15 cellular contexts compared by ENCODE assay signal in the genomic region with DNA sequence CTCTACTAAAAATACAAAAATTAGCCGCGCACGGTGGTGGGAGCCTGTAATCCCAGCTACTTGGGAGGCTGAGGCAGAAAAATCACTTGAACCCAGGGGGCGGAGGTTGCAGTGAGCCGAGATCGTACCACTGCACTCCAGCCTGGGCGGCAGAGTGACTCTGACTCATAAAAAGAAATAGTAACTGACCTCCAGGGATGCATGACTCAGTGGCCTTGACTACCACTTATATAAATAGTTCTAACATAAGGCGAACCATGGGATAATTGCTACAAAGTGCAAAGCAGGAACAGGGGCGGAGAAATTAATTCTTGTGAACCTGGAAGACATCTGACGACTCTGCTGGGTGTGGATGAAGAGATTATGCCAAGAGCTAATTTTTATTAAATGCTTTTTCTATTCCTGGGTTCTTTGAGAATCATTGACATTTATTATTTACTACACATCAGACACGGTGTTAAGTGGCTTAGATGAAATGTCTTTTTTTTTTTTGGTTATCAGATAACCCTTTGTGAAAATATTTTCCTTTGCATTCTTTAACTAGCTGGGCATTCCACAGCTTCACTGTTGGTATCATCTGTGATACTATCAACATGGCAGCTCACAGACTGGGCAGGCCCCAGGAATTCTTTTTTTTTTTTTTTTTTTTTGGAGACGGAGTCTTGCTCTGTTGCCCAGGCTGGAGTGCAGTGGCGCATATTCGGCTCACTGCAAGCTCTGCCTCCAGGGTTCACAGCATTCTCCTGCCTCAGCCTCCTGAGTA. TPM values are rescaled to one million over a fixed set of nuclear protein-coding genes. Genes with fewer than 3 reads are reported as not detected.
DNase-seq lines count a peak whose midpoint lies in the region; TF ChIP-seq lines count a peak whose summit lies in the region.
"Had no signal": no experiment of that assay in that cellular context is flagged by ENCODE, and none has a peak within 500 bp of the region (broad histone marks: within the 10 kb centered on the region; RNA-seq: fewer than 3 reads in every experiment).

No MANE protein-coding gene starts in this region.

- no peak overlapping the region for H2AFZ ChIP-seq in hepatocyte

- no peaks in the 10 kb centered on the region for H3K36me3 ChIP-seq in adipocyte (ENCODE audit: control insufficient read depth, insufficient read depth, low read length, severe bottlenecking)
- no peaks in the 10 kb centered on the region for H3K36me3 ChIP-seq in hepatocyte (replicated peaks; ENCODE audit: insufficient read depth, low read depth)

- H3K4me1 ChIP-seq in adipocyte (ENCODE audit: control insufficient read depth, insufficient read depth, low read length), result peaks cover 5% of the 10 kb centered on the region
- no peaks in the 10 kb centered on the region for H3K4me1 ChIP-seq in hepatocyte (ENCODE audit: insufficient read depth)

- TF ChIP-seq CTCF in AG04449 (IDR thresholded peaks at IDR 0.05; ENCODE audit: insufficient read depth, low read length, missing control alignments) (no peak), hepatocyte (IDR thresholded peaks at IDR 0.05; ENCODE audit: poor library complexity) (no peak)

- CTCF ChIA-PET in AG04449 (lab: Yijun Ruan, JAX), result interaction anchor here (2.6 kb wide), 1 partner anchor 11 kb away, joined by 16 read pairs; no protein-coding TSS in a partner anchor
- CTCF ChIA-PET in activated CD4-positive, alpha-beta T cell treated with anti-CD3 and anti-CD28 coated beads, Interleukin-2, amount 10 ng/mL, durations not matched to agents 7 days and 5 days (lab: Charles Lee), result interaction anchor here (0.6 to 1.5 kb wide), 4 partner anchors 8 to 415 kb away, joined by 3 read pairs; a partner anchor contains a TSS

- no peak overlapping the region for H3K27ac Mint-ChIP-seq in activated CD4-positive, alpha-beta T cell treated with anti-CD3 and anti-CD28 coated beads, Interleukin-2, amount 10 ng/mL, durations not matched to agents 7 days and 5 days
- H3K27ac Mint-ChIP-seq: activated T-cell treated with anti-CD3 and anti-CD28 coated beads, Interleukin-2, amount 50 U/mL, for 72 hours had no signal

- peak; percentile 57 for DNase-seq in AG04449 (ENCODE audit: low read depth, low spot score)
- DNase-seq in HT1080 (ENCODE audit: low read depth), result peak; percentile 90
- peak; percentile 68 for DNase-seq in adipocyte (ENCODE audit: low read depth)
- peak; percentile 48 for DNase-seq in hepatocyte (ENCODE audit: low spot score)
- DNase-seq in DMS79 treated with DMSO at 0.1 percent for 48 hours (lab: John Stamatoyannopoulos, UW), result no peak
- no peak for DNase-seq in activated CD4-positive, alpha-beta T cell treated with anti-CD3 and anti-CD28 coated beads, Interleukin-2, amount 10 ng/mL, durations not matched to agents 7 days and 5 days
- DNase-seq in erythroblast (lab: John Stamatoyannopoulos, UW), result no peak
- no peak for DNase-seq in NCI-H146 treated with DMSO at 0.1 percent for 48 hours (lab: John Stamatoyannopoulos, UW; ENCODE audit: unreplicated experiment)
- DNase-seq: H7, NCI-H2227 treated with DMSO at 0.1 percent for 48 hours, T-helper 9 cell had no signal

- H3K9me3 ChIP-seq in adipocyte (ENCODE audit: control insufficient read depth, low read length) (no peaks in the 10 kb centered on the region), hepatocyte (ENCODE audit: low read depth) (no peaks in the 10 kb centered on the region)

- no peaks in the 10 kb centered on the region for H4K20me1 ChIP-seq in hepatocyte (ENCODE audit: insufficient read depth, poor library complexity, severe bottlenecking)
- H4K20me1 ChIP-seq: BLaER1 treated with 17β-estradiol and CSF1 and Interleukin-3, amounts not matched to agents 10 nM and 100 nM had no signal

- H3K36me3 Mint-ChIP-seq in activated CD4-positive, alpha-beta T cell treated with anti-CD3 and anti-CD28 coated beads, Interleukin-2, amount 10 ng/mL, durations not matched to agents 7 days and 5 days (ENCODE audit: low read depth), result peaks cover 2% of the 10 kb centered on the region

- no peak overlapping the region for H3K4me2 ChIP-seq in hepatocyte

- no peak overlapping the region for H3K9ac ChIP-seq in adipocyte (ENCODE audit: low read length)
- H3K9ac ChIP-seq: BLaER1 treated with 17β-estradiol and CSF1 and Interleukin-3, amounts not matched to agents 10 nM and 100 nM had no signal

- H3K9me3 Mint-ChIP-seq in activated CD4-positive, alpha-beta T cell treated with anti-CD3 and anti-CD28 coated beads, Interleukin-2, amount 10 ng/mL, durations not matched to agents 7 days and 5 days, result no peaks in the 10 kb centered on the region
- H3K9me3 Mint-ChIP-seq: activated T-cell treated with anti-CD3 and anti-CD28 coated beads, Interleukin-2, amount 50 U/mL, for 72 hours had no signal

- H3K27me3 Mint-ChIP-seq in activated CD4-positive, alpha-beta T cell treated with anti-CD3 and anti-CD28 coated beads, Interleukin-2, amount 10 ng/mL, durations not matched to agents 7 days and 5 days, result peaks cover under 1% of the 10 kb centered on the region
- H3K27me3 Mint-ChIP-seq: stimulated activated naive B cell treated with anti-CD40 and anti-IgM and Interleukin-4, amounts not matched to agents 10 μg/mL and 1 μg/mL and 100 μg/mL, for 72 hours had no signal

- peak overlapping the region; percentile 42 for H3K27ac ChIP-seq in hepatocyte
- H3K27ac ChIP-seq: HL-60 had no signal

- H3K4me3 ChIP-seq in AG04449 (ENCODE audit: low read depth, low read length) (no peak overlapping the region), adipocyte (ENCODE audit: low read length) (no peak overlapping the region), hepatocyte (no peak overlapping the region)
- H3K4me3 ChIP-seq: BLaER1 treated with 17β-estradiol and CSF1 and Interleukin-3, amounts not matched to agents 10 nM and 100 nM had no signal

- no peak overlapping the region for H3K4me3 Mint-ChIP-seq in activated CD4-positive, alpha-beta T cell treated with anti-CD3 and anti-CD28 coated beads, Interleukin-2, amount 10 ng/mL, durations not matched to agents 7 days and 5 days

- no peaks in the 10 kb centered on the region for H3K79me2 ChIP-seq in hepatocyte

- H3K4me1 Mint-ChIP-seq in activated CD4-positive, alpha-beta T cell treated with anti-CD3 and anti-CD28 coated beads, Interleukin-2, amount 10 ng/mL, durations not matched to agents 7 days and 5 days, result peaks cover 2% of the 10 kb centered on the region

- 83% methylated on average over 14 of the region's 14 CpGs for WGBS in hepatocyte (ENCODE audit: low lambda C conversion rate, missing lambda C conversion rate)

- POLR2A ChIA-PET in AG04449 (lab: Yijun Ruan, JAX), result interaction anchor here (0.7 kb wide), 1 partner anchor 28 kb away, joined by 3 read pairs; a partner anchor contains a TSS
- POLR2A ChIA-PET in activated CD4-positive, alpha-beta T cell treated with anti-CD3 and anti-CD28 coated beads, Interleukin-2, amount 10 ng/mL, durations not matched to agents 7 days and 5 days (lab: Charles Lee), result no interaction called here

- TF ChIP-seq POLR2A in erythroblast (IDR thresholded peaks at IDR 0.05; ENCODE audit: low read length), result no peak

- H3K9me2 ChIP-seq in hepatocyte (replicated peaks; ENCODE audit: insufficient read depth), result no peaks in the 10 kb centered on the region

- H3K27me3 ChIP-seq in adipocyte (replicated peaks; ENCODE audit: control insufficient read depth, insufficient read depth, low read length) (peaks cover 5% of the 10 kb centered on the region), hepatocyte (no peaks in the 10 kb centered on the region)
- H3K27me3 ChIP-seq: BLaER1 treated with 17β-estradiol and CSF1 and Interleukin-3, amounts not matched to agents 10 nM and 100 nM had no signal

RNA-seq across cellular contexts. Expression of a gene that starts 28.2 kb away (rescaled TPM):
- 10.1 and 13.5 TPM in 2 replicates for total RNA-seq in HT1080 (2014; rRNA removed; shearing (Covaris generic))
- 8.3 and 9.2 TPM in 2 replicates for polyA plus RNA-seq in HT1080 (2015; cell fraction: cytosol; rRNA removed)
- polyA plus RNA-seq in HT1080 (2015; cell fraction: nucleus; rRNA removed), result 14.6 and 17.8 TPM in 2 replicates
- 4.6 and 6.8 TPM in 2 replicates for total RNA-seq in hepatocyte
- 11.5 and 15.7 TPM in 2 replicates for polyA plus RNA-seq in hepatocyte
- total RNA-seq in activated CD4-positive, alpha-beta T cell treated with anti-CD3 and anti-CD28 coated beads, Interleukin-2, amount 10 ng/mL, durations not matched to agents 7 days and 5 days, result 1 to 10 TPM; 5.2 to 6.4 TPM

RNA-seq across cellular contexts. Expression of a gene that starts 28.6 kb away (rescaled TPM):
- 66.5 and 77.0 TPM in 2 replicates for total RNA-seq in HT1080 (2014; rRNA removed; shearing (Covaris generic))
- polyA plus RNA-seq in HT1080 (2015; cell fraction: cytosol; rRNA removed), result 58.4 and 61.8 TPM in 2 replicates
- 86.4 and 91.6 TPM in 2 replicates for polyA plus RNA-seq in HT1080 (2015; cell fraction: nucleus; rRNA removed)
- 66.1 and 66.4 TPM in 2 replicates for total RNA-seq in hepatocyte
- polyA plus RNA-seq in hepatocyte, result 72.9 and 80.3 TPM in 2 replicates
- 10 to 100 TPM; 55.3 to 63.5 TPM for total RNA-seq in activated CD4-positive, alpha-beta T cell treated with anti-CD3 and anti-CD28 coated beads, Interleukin-2, amount 10 ng/mL, durations not matched to agents 7 days and 5 days

RNA-seq across cellular contexts. Expression of a gene that starts 48.2 kb away (rescaled TPM):
- total RNA-seq in HT1080 (2014; rRNA removed; shearing (Covaris generic)), result 395 and 405 TPM in 2 replicates
- 234 and 290 TPM in 2 replicates for polyA plus RNA-seq in HT1080 (2015; cell fraction: cytosol; rRNA removed)
- 267 and 312 TPM in 2 replicates for polyA plus RNA-seq in HT1080 (2015; cell fraction: nucleus; rRNA removed)
- 361 and 362 TPM in 2 replicates for total RNA-seq in hepatocyte
- 132 and 149 TPM in 2 replicates for polyA plus RNA-seq in hepatocyte
- 100 to 1,000 TPM; 219 to 242 TPM for total RNA-seq in activated CD4-positive, alpha-beta T cell treated with anti-CD3 and anti-CD28 coated beads, Interleukin-2, amount 10 ng/mL, durations not matched to agents 7 days and 5 days

Comparison
In these comparisons a context has a peak if more than half of its experiments do, and no peak if none do; other contexts are left out.
1. DNase-seq: peak in AG04449 (single experiment), HT1080 (single experiment), adipocyte (single experiment) and hepatocyte (single experiment); none in DMS79 treated with DMSO at 0.1 percent for 48 hours (single experiment), activated CD4-positive, alpha-beta T cell treated with anti-CD3 and anti-CD28 coated beads, Interleukin-2, amount 10 ng/mL, durations not matched to agents 7 days and 5 days (single experiment), erythroblast (0 of 2) and NCI-H146 treated with DMSO at 0.1 percent for 48 hours (single experiment).